In genomic region chr7:149662591-149663095, GRCh38 we compare ENCODE assay signal across 8 cellular contexts.
A peak's percentile ranks its signal among the peaks of the same experiment; 100 is the strongest.
DNase-seq lines count a peak whose midpoint lies in the region; ATAC-seq and TF ChIP-seq lines count a peak whose summit lies in the region.

No MANE protein-coding gene starts in this region.

- CTCF ChIA-PET in SK-N-SH (lab: Yijun Ruan, JAX): interaction anchor here (0.8 to 3.2 kb wide), 19 partner anchors 9 to 132 kb away, joined by 3 to 40 read pairs (median 5); no protein-coding TSS in a partner anchor

- H2AFZ ChIP-seq in SK-N-SH (ENCODE audit: low read depth): no peak overlapping the region

- no peak overlapping the region for H3K27ac ChIP-seq in SK-N-SH (ENCODE audit: low read depth in 2 of 2, low read length in 1 of 2)

- H3K4me3 Mint-ChIP-seq in activated naive CD8-positive, alpha-beta T cell treated with anti-CD3 and anti-CD28 coated beads, Interleukin-2, amount 10 ng/mL, durations not matched to agents 7 days and 5 days: no peak overlapping the region

- no peak overlapping the region for H3K4me3 ChIP-seq in SK-N-SH (ENCODE audit: low read depth in 2 of 2, low read length in 1 of 2)

- no peaks in the 10 kb centered on the region for H3K9me3 Mint-ChIP-seq in activated naive CD8-positive, alpha-beta T cell treated with anti-CD3 and anti-CD28 coated beads, Interleukin-2, amount 10 ng/mL, durations not matched to agents 7 days and 5 days

- no peak for TF ChIP-seq EP300 in SK-N-SH (IDR thresholded peaks at IDR 0.05; ENCODE audit: borderline replicate concordance in 1 of 2, low read depth in 1 of 2, low read length in 1 of 2)

- H3K9me2 ChIP-seq in SK-N-SH: no peaks in the 10 kb centered on the region

- no peaks in the 10 kb centered on the region for H3K27me3 ChIP-seq in SK-N-SH (ENCODE audit: insufficient read depth)

- no peaks in the 10 kb centered on the region for H4K20me1 ChIP-seq in SK-N-SH (ENCODE audit: insufficient read depth)

- WGBS in SK-N-SH (ENCODE audit: low lambda C conversion rate): 8% methylated on average over 5 of the region's 5 CpGs

- H3K9ac ChIP-seq in SK-N-SH: no peak overlapping the region

- peak; percentile 55 for TF ChIP-seq CTCF in SK-N-SH (IDR thresholded peaks at IDR 0.05)

- no peaks in the 10 kb centered on the region for H3K36me3 Mint-ChIP-seq in activated naive CD8-positive, alpha-beta T cell treated with anti-CD3 and anti-CD28 coated beads, Interleukin-2, amount 10 ng/mL, durations not matched to agents 7 days and 5 days

- no peak overlapping the region for H3K27ac Mint-ChIP-seq in activated naive CD8-positive, alpha-beta T cell treated with anti-CD3 and anti-CD28 coated beads, Interleukin-2, amount 10 ng/mL, durations not matched to agents 7 days and 5 days

- H3F3A ChIP-seq in SK-N-SH (replicated peaks; ENCODE audit: insufficient read depth): no peaks in the 10 kb centered on the region

- DNase-seq in CMK (ENCODE audit: low read depth) (peak; percentile 43), SK-N-SH (peak; percentile 44), hepatic stellate cell (ENCODE audit: low spot score) (peak; percentile 17), NCI-H1105 (lab: John Stamatoyannopoulos, UW) (no peak)
- DNase-seq in activated naive CD8-positive, alpha-beta T cell treated with anti-CD3 and anti-CD28 coated beads, Interleukin-2, amount 10 ng/mL, durations not matched to agents 7 days and 5 days: peak; percentile 62
- peak; percentile 23 to 72 for DNase-seq in stimulated activated CD4-positive, alpha-beta T cell treated with anti-CD3 and anti-CD28 coated beads, Interleukin-12 subunit alpha, Interleukin-12 subunit beta, amount 100 ng/mL, for 24 hours (ENCODE audit: low read depth in 2 of 2)

- H3K4me2 ChIP-seq in SK-N-SH: no peak overlapping the region

- no peaks in the 10 kb centered on the region; a peak in 1 of 4 replicates for H3K4me1 ChIP-seq in SK-N-SH (ENCODE audit: control insufficient read depth in 1 of 2, insufficient read depth in 2 of 2, low read depth in 1 of 2, low read length in 1 of 2)

- H3K27me3 Mint-ChIP-seq in activated naive CD8-positive, alpha-beta T cell treated with anti-CD3 and anti-CD28 coated beads, Interleukin-2, amount 10 ng/mL, durations not matched to agents 7 days and 5 days: peaks cover 60% of the 10 kb centered on the region

- no peaks in the 10 kb centered on the region for H3K36me3 ChIP-seq in SK-N-SH (replicated peaks in 1 of 2; ENCODE audit: control insufficient read depth in 1 of 2, insufficient read depth in 2 of 2, low read length in 1 of 2)

- ATAC-seq in GM19324 (IDR thresholded peaks at IDR 0.05; ENCODE audit: low FRiP score, unreplicated experiment): peak; percentile 88
- peak; percentile 90 for ATAC-seq in HG03558 (IDR thresholded peaks at IDR 0.05; ENCODE audit: extremely low read depth, unreplicated experiment)
- ATAC-seq in activated naive CD8-positive, alpha-beta T cell treated with anti-CD3 and anti-CD28 coated beads, Interleukin-2, amount 10 ng/mL, durations not matched to agents 7 days and 5 days (ENCODE audit: low read depth): peak; percentile 83

- no peaks in the 10 kb centered on the region for H3K9me3 ChIP-seq in SK-N-SH

- TF ChIP-seq RAD21 in SK-N-SH (IDR thresholded peaks at IDR 0.05; ENCODE audit: low read length): peak; percentile 67

- no peaks in the 10 kb centered on the region for H3K4me1 Mint-ChIP-seq in activated naive CD8-positive, alpha-beta T cell treated with anti-CD3 and anti-CD28 coated beads, Interleukin-2, amount 10 ng/mL, durations not matched to agents 7 days and 5 days

- no peaks in the 10 kb centered on the region for H3K79me2 ChIP-seq in SK-N-SH (ENCODE audit: insufficient read depth)

- POLR2A ChIA-PET in SK-N-SH (lab: Yijun Ruan, JAX): no interaction called here
- POLR2A ChIA-PET in activated naive CD8-positive, alpha-beta T cell treated with anti-CD3 and anti-CD28 coated beads, Interleukin-2, amount 10 ng/mL, durations not matched to agents 7 days and 5 days (lab: Charles Lee): no interaction called here

TF ChIP-seq in SK-N-SH, 30 proteins besides CTCF, POLR2A, EP300 and RAD21:
- TF ChIP-seq FOSL2 (IDR thresholded peaks at IDR 0.05; ENCODE audit: borderline replicate concordance, low read depth) (no peak), SMC3 (IDR thresholded peaks at IDR 0.05; ENCODE audit: low read depth, low read length) (peak; percentile 55)
